ENCODE assay signal across 18 cellular contexts in the genomic region with DNA sequence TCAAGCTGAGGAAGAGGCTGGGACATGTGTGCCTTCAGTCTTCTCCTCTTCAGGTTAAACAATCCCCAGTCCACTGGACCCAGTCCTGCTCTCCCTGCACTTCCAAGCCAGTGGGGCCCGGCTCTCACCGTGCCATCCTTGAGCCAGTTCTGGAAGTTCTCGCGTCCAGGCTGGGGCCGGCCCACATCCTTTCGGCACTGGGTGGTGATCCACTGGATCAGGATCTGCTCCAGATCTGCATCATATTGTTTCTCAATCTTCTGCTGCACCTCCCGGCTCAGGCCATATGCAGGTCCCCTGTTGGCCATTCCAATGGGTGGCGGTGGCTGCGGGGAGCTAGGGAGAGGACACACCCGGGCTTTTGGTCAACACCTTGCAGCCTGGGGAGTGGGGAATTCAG. TPM values are rescaled to one million over a fixed set of nuclear protein-coding genes. Genes with fewer than 3 reads are reported as not detected.
DNase-seq lines count a peak whose midpoint lies in the region; ATAC-seq, FAIRE-seq and TF ChIP-seq lines count a peak whose summit lies in the region.
"Had no signal": no experiment of that assay in that cellular context is flagged by ENCODE, and none has a peak within 500 bp of the region (broad histone marks: within the 10 kb centered on the region; RNA-seq: fewer than 3 reads in every experiment).

No MANE protein-coding gene starts in this region.

- BruUV-seq in GM12878 (replicated peaks; lab: Mats Ljungman, UMichigan): no TSS peak

- no peak for DNase-seq in activated CD4-positive, alpha-beta T cell treated with anti-CD3 and anti-CD28 coated beads, Interleukin-2, amount 10 ng/mL, durations not matched to agents 24 days and 14 days
- DNase-seq in activated CD4-positive, alpha-beta T cell treated with anti-CD3 and anti-CD28 coated beads, Interleukin-2, amount 50 U/mL, for 1 hour: no peak
- DNase-seq in HFFc6 (no peak), GM12878 (ENCODE audit: low read depth, low spot score) (no peak), osteocyte (ENCODE audit: extremely low spot score, unreplicated experiment) (no peak), GM19240 (ENCODE audit: insufficient read length, low spot score) (no peak), dorsolateral prefrontal cortex (no peak)
- DNase-seq: activated CD4-positive, alpha-beta T cell treated with anti-CD3 and anti-CD28 coated beads for 4 hours; activated effector memory CD4-positive, alpha-beta T cell treated with anti-CD3 and anti-CD28 coated beads, Interleukin-2, amount 50 U/mL, for 16 hours; Calu3; NCI-H774 had no signal

- RAD21 ChIA-PET in GM12878 (lab: Charles Lee; ENCODE audit: unreplicated experiment): interaction anchor here (7.5 kb wide), 1 partner anchor 29 kb away, joined by 94 read pairs; no protein-coding TSS in a partner anchor

- CTCF ChIA-PET in GM12878 (lab: Yijun Ruan, JAX): interaction anchor here (1.0 to 22.4 kb wide), 2 partner anchors 27 to 84 kb away, joined by 3 to 422 read pairs; no protein-coding TSS in a partner anchor

- in situ Hi-C loops in GM12878 (cut with MboI): no loop called here

- H4K20me1 ChIP-seq in GM12878 (ENCODE audit: control insufficient read depth, insufficient read depth): no peaks in the 10 kb centered on the region

- H2AFZ ChIP-seq in GM12878 (ENCODE audit: control insufficient read depth, low read depth, low read length): no peak overlapping the region

- TF ChIP-seq POLR2A in GM12878 (IDR thresholded peaks at IDR 0.05; ENCODE audit: low read depth, low read length): no peak

- no peak for TF ChIP-seq EP300 in GM12878 (IDR thresholded peaks at IDR 0.05; ENCODE audit: borderline replicate concordance in 1 of 2, control insufficient read depth in 1 of 2, low read depth in 2 of 2, low read length in 2 of 2)

- TF ChIP-seq CTCF in HFFc6 (IDR thresholded peaks at IDR 0.05) (no peak), GM12878 (IDR thresholded peaks at IDR 0.05 in 2 of 3, conservative IDR thresholded peaks at IDR 0.05 in 1 of 3; ENCODE audit: control insufficient read depth in 2 of 3, extremely low read depth in 1 of 3, insufficient read depth in 1 of 3, low read depth in 3 of 3, low read length in 3 of 3) (no peak), osteocyte (IDR thresholded peaks at IDR 0.05) (no peak), dorsolateral prefrontal cortex (IDR thresholded peaks at IDR 0.05 in 54 of 56, conservative IDR thresholded peaks at IDR 0.05 in 2 of 56; ENCODE audit: low read depth in 1 of 56, partially characterized antibody in 56 of 56) (no peak)

- SMC1A ChIA-PET in GM12878 (lab: Charles Lee; ENCODE audit: uncharacterized antibody, unreplicated experiment): interaction anchor here (1.4 to 6.5 kb wide), 2 partner anchors 28 to 42 kb away, joined by 3 to 83 read pairs; no protein-coding TSS in a partner anchor

- H3K27ac ChIP-seq in GM12878 (ENCODE audit: control insufficient read depth, insufficient read depth) (peak overlapping the region; percentile 82; the same call in 1 of the 2 replicates), dorsolateral prefrontal cortex (no peak overlapping the region)
- H3K27ac ChIP-seq: cardiac muscle cell had no signal

- H3K9me3 ChIP-seq in GM12878 (replicated peaks; ENCODE audit: control insufficient read depth, insufficient read depth, low read length): no peaks in the 10 kb centered on the region

- TF ChIP-seq RAD21 in GM12878 (IDR thresholded peaks at IDR 0.05; ENCODE audit: insufficient read depth, low read depth, low read length): no peak

- peaks cover 59% of the 10 kb centered on the region for H3K79me2 ChIP-seq in GM12878 (ENCODE audit: control insufficient read depth, insufficient read depth, low read length)

- H3K27me3 ChIP-seq in GM12878 (replicated peaks in 1 of 2; ENCODE audit: control insufficient read depth in 2 of 2, insufficient read depth in 2 of 2, low read length in 1 of 2) (no peaks in the 10 kb centered on the region), dorsolateral prefrontal cortex (peaks cover 0 to 9% (median 0%) of the 10 kb centered on the region in 45 donors)

- peak overlapping the region; percentile 98 for H3K27ac Mint-ChIP-seq in activated CD4-positive, alpha-beta T cell treated with anti-CD3 and anti-CD28 coated beads, Interleukin-2, amount 10 ng/mL, durations not matched to agents 24 days and 14 days
- H3K27ac Mint-ChIP-seq in HFFc6 (peak overlapping the region; percentile 94; the same call in 1 of the 2 replicates), osteocyte (ENCODE audit: unreplicated experiment) (peak overlapping the region; percentile 29)

- H3K27me3 Mint-ChIP-seq in activated CD4-positive, alpha-beta T cell treated with anti-CD3 and anti-CD28 coated beads, Interleukin-2, amount 10 ng/mL, durations not matched to agents 24 days and 14 days: no peaks in the 10 kb centered on the region
- peaks cover 12% of the 10 kb centered on the region; the same call in 1 of the 2 replicates for H3K27me3 Mint-ChIP-seq in HFFc6 (ENCODE audit: insufficient read depth)
- H3K27me3 Mint-ChIP-seq in osteocyte (ENCODE audit: unreplicated experiment): no peaks in the 10 kb centered on the region

- H3K4me3 Mint-ChIP-seq in activated CD4-positive, alpha-beta T cell treated with anti-CD3 and anti-CD28 coated beads, Interleukin-2, amount 10 ng/mL, durations not matched to agents 24 days and 14 days: no peak overlapping the region
- H3K4me3 Mint-ChIP-seq in HFFc6 (no peak overlapping the region), osteocyte (ENCODE audit: unreplicated experiment) (no peak overlapping the region)

- intact Hi-C loops in activated CD4-positive, alpha-beta T cell treated with anti-CD3 and anti-CD28 coated beads, Interleukin-2, amount 10 ng/mL, durations not matched to agents 24 days and 14 days (cut with micrococcal nuclease): loop anchor here (5.0 to 10.0 kb wide), 3 partner anchors 342 to 843 kb away; a partner anchor contains a TSS
- intact Hi-C loops in GM12878 (cut with micrococcal nuclease; ENCODE audit: unreplicated experiment) (loop anchor here (10.0 kb wide), 1 partner anchor 845 kb away; a partner anchor contains a TSS), dorsolateral prefrontal cortex (cut with DNase I) (no loop called here)

- H3K4me1 Mint-ChIP-seq in activated CD4-positive, alpha-beta T cell treated with anti-CD3 and anti-CD28 coated beads, Interleukin-2, amount 10 ng/mL, durations not matched to agents 24 days and 14 days: peaks cover 53% of the 10 kb centered on the region
- H3K4me1 Mint-ChIP-seq in HFFc6 (ENCODE audit: low read depth): peaks cover 88% of the 10 kb centered on the region
- H3K4me1 Mint-ChIP-seq in osteocyte (ENCODE audit: unreplicated experiment): peaks cover 76% of the 10 kb centered on the region

- peaks cover 24% of the 10 kb centered on the region for H3K4me1 ChIP-seq in GM12878 (ENCODE audit: control insufficient read depth, insufficient read depth, low read length)

- peak overlapping the region; percentile 68 for H3K4me2 ChIP-seq in GM12878 (ENCODE audit: control insufficient read depth, insufficient read depth)

- 98% methylated on average over 10 of the region's 10 CpGs for WGBS in GM12878 (ENCODE audit: insufficient coverage, insufficient replicate concordance, low lambda C conversion rate, missing lambda C conversion rate)

- peaks cover 8 to 28% of the 10 kb centered on the region in 2 experiments; a peak in 3 of 4 replicates for H3K36me3 ChIP-seq in GM12878 (ENCODE audit: control insufficient read depth in 2 of 2, insufficient read depth in 2 of 2, low read length in 1 of 2)
- H3K36me3 ChIP-seq: cardiac muscle cell had no signal

- H3K36me3 Mint-ChIP-seq in activated CD4-positive, alpha-beta T cell treated with anti-CD3 and anti-CD28 coated beads, Interleukin-2, amount 10 ng/mL, durations not matched to agents 24 days and 14 days (ENCODE audit: low read depth): peaks cover 71% of the 10 kb centered on the region
- H3K36me3 Mint-ChIP-seq in HFFc6 (ENCODE audit: low read depth) (peaks cover 66% of the 10 kb centered on the region), osteocyte (ENCODE audit: unreplicated experiment) (peaks cover 27% of the 10 kb centered on the region)

- no peaks in the 10 kb centered on the region for H3K9me3 Mint-ChIP-seq in activated CD4-positive, alpha-beta T cell treated with anti-CD3 and anti-CD28 coated beads, Interleukin-2, amount 10 ng/mL, durations not matched to agents 24 days and 14 days
- no peaks in the 10 kb centered on the region for H3K9me3 Mint-ChIP-seq in HFFc6
- no peaks in the 10 kb centered on the region for H3K9me3 Mint-ChIP-seq in osteocyte (ENCODE audit: unreplicated experiment)

- POLR2A ChIA-PET in GM12878 (lab: Charles Lee): no interaction called here

- H3K4me3 ChIP-seq in GM12878: no peak overlapping the region
- no peak overlapping the region for H3K4me3 ChIP-seq in dorsolateral prefrontal cortex
- H3K4me3 ChIP-seq: cardiac muscle cell had no signal

- no peak overlapping the region for H3K9ac ChIP-seq in GM12878 (ENCODE audit: control insufficient read depth, insufficient read depth, low read length)

- ATAC-seq in GM12878: no peak
- ATAC-seq in HG03460 (IDR thresholded peaks at IDR 0.05; ENCODE audit: unreplicated experiment): no peak

- FAIRE-seq in GM12878 (lab: Jason Lieb, UNC): no peak
- FAIRE-seq: A204.1, endometrium, islet of Langerhans had no signal

RNA-seq across cellular contexts. Expression of a gene that starts 5.1 kb away (rescaled TPM):
- total RNA-seq in activated CD4-positive, alpha-beta T cell treated with anti-CD3 and anti-CD28 coated beads, Interleukin-2, amount 10 ng/mL, durations not matched to agents 24 days and 14 days: 488 and 517 TPM in 2 replicates
- total RNA-seq in HFFc6 (2021; fragmentation: NEBNext Ultra II Directional; extraction: Animal tissue kit (Norgen Biotek cat#: 25700)): 100 to 1,000 TPM; 560 to 914 (median 815) TPM
- total RNA-seq in GM12878 (2013; cell fraction: nucleolus; rRNA removed): 69.9 and 71.0 TPM in 2 replicates
- total RNA-seq in GM12878 (2014; rRNA removed) (345 and 363 TPM in 2 replicates), GM12878 (2014; rRNA removed; fragmentation: Illumina TruSeq; extraction: Trizol) (152 and 155 TPM in 2 replicates), GM12878 (2021) (340 and 350 TPM in 2 replicates), osteocyte (161 and 169 TPM in 2 replicates), dorsolateral prefrontal cortex (10 to 100 TPM; 21.2 to 87.9 (median 41.1) TPM)
- 190 TPM for polyA plus RNA-seq in GM12878 (2011; ENCODE audit: low read depth)
- polyA plus RNA-seq in GM12878 (2011; rRNA removed) (198 and 427 TPM in 2 replicates), GM12878 (2014; fragmentation: Illumina TruSeq; extraction: Trizol) (253 and 362 TPM in 2 replicates), GM12878 (2014; fragmentation: Nextera tagmentation; extraction: Ambion mirVana) (100 to 1,000 TPM; 216 to 262 TPM), GM12878 (2014; rRNA removed) (415 and 449 TPM in 2 replicates), GM12878 (2016; fragmentation: Nextera tagmentation; extraction: Ambion mirVana) (100 to 1,000 TPM; 541 to 611 TPM)
- 602 and 652 TPM in 2 replicates for polyA plus RNA-seq in GM12878 (2011; cell fraction: cytosol; rRNA removed)
- 280 and 331 TPM in 2 replicates for polyA plus RNA-seq in GM12878 (2011; cell fraction: nucleus; rRNA removed)
- polyA plus RNA-seq in GM12878 (2012): 359 and 378 TPM in 2 replicates
- polyA minus RNA-seq in GM12878 (2011; rRNA and poly(A)+ RNA removed): 165 and 190 TPM in 2 replicates
- polyA minus RNA-seq in GM12878 (2011; cell fraction: cytosol; rRNA and poly(A)+ RNA removed): 81.4 and 86.9 TPM in 2 replicates
- 45.7 and 64.9 TPM in 2 replicates for polyA minus RNA-seq in GM12878 (2011; cell fraction: nucleus; rRNA and poly(A)+ RNA removed)

RNA-seq across cellular contexts. Expression of a gene that starts 20.2 kb away (rescaled TPM):
- total RNA-seq in activated CD4-positive, alpha-beta T cell treated with anti-CD3 and anti-CD28 coated beads, Interleukin-2, amount 10 ng/mL, durations not matched to agents 24 days and 14 days: 1.5 TPM in 2 replicates
- 1 to 10 TPM in 4 of 6 experiments, under 1 TPM in 2; 0.94 to 2.5 (median 1.2) TPM for total RNA-seq in HFFc6 (2021; fragmentation: NEBNext Ultra II Directional; extraction: Animal tissue kit (Norgen Biotek cat#: 25700))
- 2.3 and 2.7 TPM in 2 replicates for total RNA-seq in GM12878 (2013; cell fraction: nucleolus; rRNA removed)
- total RNA-seq in GM12878 (2014; rRNA removed) (0.33 and 0.56 TPM in 2 replicates), GM12878 (2014; rRNA removed; fragmentation: Illumina TruSeq; extraction: Trizol) (0.72 and 0.78 TPM in 2 replicates), GM12878 (2021) (0.64 and 0.93 TPM in 2 replicates), osteocyte (0.52 and 0.83 TPM in 2 replicates), dorsolateral prefrontal cortex (1 to 10 TPM in 6 of 120 experiments, under 1 TPM in 26, not detected in 88; 0.26 to 2.2 (median 0.70) TPM)
- polyA plus RNA-seq in GM12878 (2011; ENCODE audit: low read depth): 1.2 TPM
- polyA plus RNA-seq in GM12878 (2011; rRNA removed) (0.69 and 1.1 TPM in 2 replicates), GM12878 (2014; fragmentation: Illumina TruSeq; extraction: Trizol) (0.73 and 0.89 TPM in 2 replicates), GM12878 (2014; fragmentation: Nextera tagmentation; extraction: Ambion mirVana) (under 1 TPM; 0.43 to 0.46 TPM), GM12878 (2014; rRNA removed) (0.82 and 0.91 TPM in 2 replicates), GM12878 (2016; fragmentation: Nextera tagmentation; extraction: Ambion mirVana) (under 1 TPM; 0.58 to 0.91 TPM)
- 0.28 and 0.37 TPM in 2 replicates for polyA plus RNA-seq in GM12878 (2011; cell fraction: cytosol; rRNA removed)
- polyA plus RNA-seq in GM12878 (2011; cell fraction: nucleus; rRNA removed): 1.0 and 1.5 TPM in 2 replicates
- polyA plus RNA-seq in GM12878 (2012): 0.74 and 0.87 TPM in 2 replicates
- 0.37 and 0.72 TPM in 2 replicates for polyA minus RNA-seq in GM12878 (2011; rRNA and poly(A)+ RNA removed)
- not detected in 2 replicates for polyA minus RNA-seq in GM12878 (2011; cell fraction: cytosol; rRNA and poly(A)+ RNA removed)
- polyA minus RNA-seq in GM12878 (2011; cell fraction: nucleus; rRNA and poly(A)+ RNA removed): 0.24 and 0.29 TPM in 2 replicates
- total RNA-seq: cardiac muscle cell had no signal
- polyA plus RNA-seq: cardiac muscle cell had no signal

RNA-seq across cellular contexts. Expression of a gene that starts 25.2 kb away (rescaled TPM):
- total RNA-seq in activated CD4-positive, alpha-beta T cell treated with anti-CD3 and anti-CD28 coated beads, Interleukin-2, amount 10 ng/mL, durations not matched to agents 24 days and 14 days: not detected in 2 replicates
- not detected for total RNA-seq in HFFc6 (2021; fragmentation: NEBNext Ultra II Directional; extraction: Animal tissue kit (Norgen Biotek cat#: 25700))
- not detected in 2 replicates for total RNA-seq in GM12878 (2013; cell fraction: nucleolus; rRNA removed)
- total RNA-seq in GM12878 (2014; rRNA removed) (not detected in 2 replicates), GM12878 (2014; rRNA removed; fragmentation: Illumina TruSeq; extraction: Trizol) (not detected in 2 replicates), GM12878 (2021) (not detected in 2 replicates), osteocyte (not detected in 2 replicates), dorsolateral prefrontal cortex (under 1 TPM in 90 of 120 experiments, not detected in 30; 0.11 to 0.95 (median 0.25) TPM)
- polyA plus RNA-seq in GM12878 (2011; ENCODE audit: low read depth): not detected
- polyA plus RNA-seq in GM12878 (2011; rRNA removed) (not detected in 2 replicates), GM12878 (2014; fragmentation: Illumina TruSeq; extraction: Trizol) (not detected in 2 replicates), GM12878 (2014; fragmentation: Nextera tagmentation; extraction: Ambion mirVana) (not detected), GM12878 (2014; rRNA removed) (0.04 TPM in 1 of 2 replicates, not detected in the other), GM12878 (2016; fragmentation: Nextera tagmentation; extraction: Ambion mirVana) (under 1 TPM in 1 of 2 experiments, not detected in 1; 0.07 TPM)
- polyA plus RNA-seq in GM12878 (2011; cell fraction: cytosol; rRNA removed): 0.01 and 0.03 TPM in 2 replicates
- polyA plus RNA-seq in GM12878 (2011; cell fraction: nucleus; rRNA removed): 0.04 and 0.06 TPM in 2 replicates
- polyA plus RNA-seq in GM12878 (2012): 0.03 TPM in 1 of 2 replicates, not detected in the other
- polyA minus RNA-seq in GM12878 (2011; rRNA and poly(A)+ RNA removed): not detected in 2 replicates
- not detected in 2 replicates for polyA minus RNA-seq in GM12878 (2011; cell fraction: cytosol; rRNA and poly(A)+ RNA removed)
- polyA minus RNA-seq in GM12878 (2011; cell fraction: nucleus; rRNA and poly(A)+ RNA removed): not detected in 2 replicates

RNA-seq across cellular contexts. Expression of a gene that starts 33.8 kb away (rescaled TPM):
- total RNA-seq in activated CD4-positive, alpha-beta T cell treated with anti-CD3 and anti-CD28 coated beads, Interleukin-2, amount 10 ng/mL, durations not matched to agents 24 days and 14 days: not detected in 2 replicates
- total RNA-seq in HFFc6 (2021; fragmentation: NEBNext Ultra II Directional; extraction: Animal tissue kit (Norgen Biotek cat#: 25700)): under 1 TPM in 3 of 6 experiments, not detected in 3; 0.41 to 0.51 (median 0.46) TPM
- not detected in 2 replicates for total RNA-seq in GM12878 (2013; cell fraction: nucleolus; rRNA removed)
- not detected in 2 replicates for total RNA-seq in GM12878 (2014; rRNA removed)
- total RNA-seq in GM12878 (2014; rRNA removed; fragmentation: Illumina TruSeq; extraction: Trizol): not detected in 2 replicates
- total RNA-seq in GM12878 (2021): not detected in 2 replicates
- polyA plus RNA-seq in GM12878 (2011; ENCODE audit: low read depth): not detected
- polyA plus RNA-seq in GM12878 (2011; rRNA removed): not detected in 2 replicates
- polyA plus RNA-seq in GM12878 (2011; cell fraction: cytosol; rRNA removed): not detected in 2 replicates
- polyA plus RNA-seq in GM12878 (2011; cell fraction: nucleus; rRNA removed): not detected in 2 replicates
- polyA plus RNA-seq in GM12878 (2012): not detected in 2 replicates
- not detected in 2 replicates for polyA plus RNA-seq in GM12878 (2014; fragmentation: Illumina TruSeq; extraction: Trizol)
- polyA plus RNA-seq in GM12878 (2014; fragmentation: Nextera tagmentation; extraction: Ambion mirVana): not detected
- not detected in 2 replicates for polyA plus RNA-seq in GM12878 (2014; rRNA removed)
- not detected for polyA plus RNA-seq in GM12878 (2016; fragmentation: Nextera tagmentation; extraction: Ambion mirVana)
- polyA minus RNA-seq in GM12878 (2011; rRNA and poly(A)+ RNA removed): not detected in 2 replicates
- not detected in 2 replicates for polyA minus RNA-seq in GM12878 (2011; cell fraction: cytosol; rRNA and poly(A)+ RNA removed)
- not detected in 2 replicates for polyA minus RNA-seq in GM12878 (2011; cell fraction: nucleus; rRNA and poly(A)+ RNA removed)
- total RNA-seq in osteocyte: not detected in 2 replicates
- total RNA-seq in dorsolateral prefrontal cortex: under 1 TPM in 7 of 120 experiments, not detected in 113; 0.57 to 0.99 (median 0.78) TPM
- total RNA-seq: Calu3, cardiac muscle cell, glomerular endothelial cell, ureter had no signal
- polyA plus RNA-seq: cardiac muscle cell had no signal

RNA-seq across cellular contexts. Expression of a gene that starts 57.7 kb away (rescaled TPM):
- not detected in 2 replicates for total RNA-seq in activated CD4-positive, alpha-beta T cell treated with anti-CD3 and anti-CD28 coated beads, Interleukin-2, amount 10 ng/mL, durations not matched to agents 24 days and 14 days
- total RNA-seq in HFFc6 (2021; fragmentation: NEBNext Ultra II Directional; extraction: Animal tissue kit (Norgen Biotek cat#: 25700)): not detected
- not detected in 2 replicates for total RNA-seq in GM12878 (2013; cell fraction: nucleolus; rRNA removed)
- total RNA-seq in GM12878 (2014; rRNA removed) (not detected in 2 replicates), GM12878 (2014; rRNA removed; fragmentation: Illumina TruSeq; extraction: Trizol) (not detected in 2 replicates), GM12878 (2021) (not detected in 2 replicates), osteocyte (not detected in 2 replicates), dorsolateral prefrontal cortex (under 1 TPM in 24 of 120 experiments, not detected in 96; 0.24 to 0.68 (median 0.34) TPM)
- not detected for polyA plus RNA-seq in GM12878 (2011; ENCODE audit: low read depth)
- polyA plus RNA-seq in GM12878 (2011; rRNA removed) (not detected in 2 replicates), GM12878 (2014; fragmentation: Illumina TruSeq; extraction: Trizol) (not detected in 2 replicates), GM12878 (2014; fragmentation: Nextera tagmentation; extraction: Ambion mirVana) (not detected), GM12878 (2014; rRNA removed) (not detected in 2 replicates), GM12878 (2016; fragmentation: Nextera tagmentation; extraction: Ambion mirVana) (not detected)
- not detected in 2 replicates for polyA plus RNA-seq in GM12878 (2011; cell fraction: cytosol; rRNA removed)
- 0.09 TPM in 1 of 2 replicates, not detected in the other for polyA plus RNA-seq in GM12878 (2011; cell fraction: nucleus; rRNA removed)
- polyA plus RNA-seq in GM12878 (2012): 0.07 TPM in 1 of 2 replicates, not detected in the other
- not detected in 2 replicates for polyA minus RNA-seq in GM12878 (2011; rRNA and poly(A)+ RNA removed)
- polyA minus RNA-seq in GM12878 (2011; cell fraction: cytosol; rRNA and poly(A)+ RNA removed): not detected in 2 replicates
- not detected in 2 replicates for polyA minus RNA-seq in GM12878 (2011; cell fraction: nucleus; rRNA and poly(A)+ RNA removed)
- total RNA-seq: Calu3, cardiac muscle cell, ureter had no signal
- polyA plus RNA-seq: cardiac muscle cell had no signal

Comparison
In these comparisons a context has a peak if more than half of its experiments do, and no peak if none do; other contexts are left out.
1. H3K27ac Mint-ChIP-seq: peak in every context shown above with its lines; median percentile 98 in activated CD4-positive, alpha-beta T cell treated with anti-CD3 and anti-CD28 coated beads, Interleukin-2, amount 10 ng/mL, durations not matched to agents 24 days and 14 days; 94 in HFFc6; 29 in osteocyte.
2. intact Hi-C loops: an anchor here in activated CD4-positive, alpha-beta T cell treated with anti-CD3 and anti-CD28 coated beads, Interleukin-2, amount 10 ng/mL, durations not matched to agents 24 days and 14 days (5.0 to 10.0 kb wide) and GM12878 (10.0 kb wide); none called in dorsolateral prefrontal cortex.